In the genomic region with DNA sequence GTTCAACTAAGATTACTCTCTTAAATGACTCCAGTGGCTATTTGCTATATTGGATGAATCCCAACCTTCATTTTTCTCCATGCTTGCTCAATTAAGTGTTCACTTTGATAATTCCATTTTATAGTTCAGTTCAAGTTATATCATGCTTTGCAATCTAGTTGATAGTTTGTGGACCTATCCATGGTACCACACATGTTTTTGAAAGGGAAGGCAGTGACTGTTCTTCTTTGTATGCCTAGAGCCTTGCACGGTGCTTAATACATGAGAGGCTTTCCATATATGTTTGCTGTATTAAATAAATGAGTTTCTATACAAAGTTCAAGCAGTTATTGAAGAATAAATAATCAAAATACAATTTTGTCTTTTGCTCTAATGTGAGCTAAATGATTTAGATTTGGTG, we compare ENCODE assay signal across 25 cellular contexts.
"Had no signal": no experiment of that assay in that cellular context is flagged by ENCODE, and none has a peak within 500 bp of the region (broad histone marks: within the 10 kb centered on the region; RNA-seq: fewer than 3 reads in every experiment).

No MANE protein-coding gene starts in this region.

- H2AFZ ChIP-seq: hepatocyte had no signal

- H3K79me2 ChIP-seq: hepatocyte had no signal

- H3K4me3 ChIP-seq: colonic mucosa, coronary artery, dorsolateral prefrontal cortex, esophagus muscularis mucosa, esophagus squamous epithelium, gastrocnemius medialis, gastroesophageal sphincter, heart left ventricle, heart right ventricle, hepatocyte had no signal

- H3K27ac ChIP-seq: colonic mucosa, coronary artery, dorsolateral prefrontal cortex, epithelial cell of prostate, esophagus muscularis mucosa, esophagus squamous epithelium, foreskin keratinocyte, gastrocnemius medialis, gastroesophageal sphincter, heart left ventricle, heart right ventricle, hepatocyte had no signal

- ATAC-seq: effector memory CD8-positive, alpha-beta T cell; esophagus mucosa; foreskin keratinocyte; gastrocnemius medialis; gastroesophageal sphincter; heart left ventricle; heart right ventricle had no signal

- H3K4me2 ChIP-seq: hepatocyte had no signal

- DNase-seq: colonic mucosa; cortex of kidney; dermis blood vessel endothelial cell; dorsolateral prefrontal cortex; effector CD4-positive, alpha-beta T cell; effector CD8-positive, alpha-beta T cell; effector memory CD4-positive, alpha-beta T cell; effector memory CD8-positive, alpha-beta T cell; endodermal cell; erythroblast; esophagus squamous epithelium; foreskin fibroblast; foreskin keratinocyte; foreskin melanocyte; gastrocnemius medialis; glutamatergic neuron; head of caudate nucleus; heart left ventricle; heart right ventricle had no signal

- H3K36me3 ChIP-seq: colonic mucosa, esophagus muscularis mucosa, esophagus squamous epithelium, gastrocnemius medialis, gastroesophageal sphincter, heart left ventricle, heart right ventricle had no signal

- H3K27me3 ChIP-seq: colonic mucosa, dorsolateral prefrontal cortex, esophagus muscularis mucosa, esophagus squamous epithelium, foreskin keratinocyte, gastrocnemius medialis, gastroesophageal sphincter, heart left ventricle, heart right ventricle, hepatocyte had no signal

- H3K4me1 ChIP-seq: colonic mucosa, esophagus muscularis mucosa, esophagus squamous epithelium, foreskin keratinocyte, gastrocnemius medialis, gastroesophageal sphincter, heart left ventricle, heart right ventricle had no signal

- H3K9me3 ChIP-seq: colonic mucosa, esophagus muscularis mucosa, esophagus squamous epithelium, gastrocnemius medialis had no signal
